1 cellular context compared by ENCODE assay signal in the genomic region with DNA sequence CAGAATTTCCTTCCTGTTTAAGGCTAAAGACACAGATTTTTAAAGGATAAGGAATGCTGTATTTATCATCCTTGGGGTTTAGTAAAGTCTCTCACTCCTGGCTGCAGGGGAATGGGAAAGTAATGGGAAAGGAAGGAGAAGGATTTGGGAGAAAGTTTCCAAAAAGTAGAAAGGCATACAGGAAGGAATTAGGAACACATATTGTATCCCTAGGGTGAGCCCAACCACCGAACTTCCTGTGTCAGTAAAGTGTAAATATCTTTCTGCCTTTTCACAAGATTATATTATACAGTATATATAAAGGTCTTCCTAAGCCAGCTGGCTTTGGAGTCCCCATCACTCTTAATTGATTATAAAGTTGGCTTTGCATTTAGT.
TF ChIP-seq lines count a peak whose summit lies in the region.

No MANE protein-coding gene starts in this region.

TF ChIP-seq in HepG2, 621 proteins besides CTCF, POLR2A, EP300 and RAD21:
- TF ChIP-seq NKX3-1 (CRISPR knock-in tag; IDR thresholded peaks at IDR 0.05) (no peak), BRCA1 (CRISPR knock-in tag; IDR thresholded peaks at IDR 0.05) (no peak), HDAC2 (CRISPR knock-in tag; IDR thresholded peaks at IDR 0.05) (no peak), HOXA9 (CRISPR knock-in tag; IDR thresholded peaks at IDR 0.05; ENCODE audit: borderline replicate concordance) (no peak), HIC2 (CRISPR knock-in tag; IDR thresholded peaks at IDR 0.05; ENCODE audit: low read depth) (no peak), MLXIP (CRISPR knock-in tag; IDR thresholded peaks at IDR 0.05; ENCODE audit: borderline replicate concordance) (no peak), SOX6 (IDR thresholded peaks at IDR 0.05) (no peak), SOX6 (CRISPR knock-in tag; IDR thresholded peaks at IDR 0.05) (no peak), TRIM24 (CRISPR knock-in tag; IDR thresholded peaks at IDR 0.05) (no peak), ZBTB20 (CRISPR knock-in tag; IDR thresholded peaks at IDR 0.05; ENCODE audit: borderline replicate concordance, low read depth) (no peak), MIER3 (CRISPR knock-in tag; IDR thresholded peaks at IDR 0.05; ENCODE audit: borderline replicate concordance) (no peak), DPF2 (CRISPR knock-in tag; IDR thresholded peaks at IDR 0.05; ENCODE audit: borderline replicate concordance, low read depth) (0 out of 2 replicates have a peak, but pooled peaks have one; percentile 1), ZNF331 (CRISPR knock-in tag; IDR thresholded peaks at IDR 0.05) (0 out of 2 replicates have a peak, but pooled peaks have one; percentile 5), PHF21A (CRISPR knock-in tag; IDR thresholded peaks at IDR 0.05) (peak; percentile 6; the same call in 1 of the 2 replicates), NFYB (CRISPR knock-in tag; IDR thresholded peaks at IDR 0.05) (no peak), ZNF3 (CRISPR knock-in tag; IDR thresholded peaks at IDR 0.05) (no peak), ADNP (CRISPR knock-in tag; IDR thresholded peaks at IDR 0.05) (no peak), ZNF337 (CRISPR knock-in tag; IDR thresholded peaks at IDR 0.05; ENCODE audit: borderline replicate concordance, low read depth) (no peak), ZBTB49 (CRISPR knock-in tag; IDR thresholded peaks at IDR 0.05; ENCODE audit: borderline replicate concordance) (no peak), ZNF619 (CRISPR knock-in tag; IDR thresholded peaks at IDR 0.05) (no peak), ZMYM3 (CRISPR knock-in tag; IDR thresholded peaks at IDR 0.05) (no peak), NFIC (IDR thresholded peaks at IDR 0.05; ENCODE audit: low read length) (no peak), ZNF816 (CRISPR knock-in tag; IDR thresholded peaks at IDR 0.05; ENCODE audit: borderline replicate concordance) (0 out of 2 replicates have a peak, but pooled peaks have one; percentile 18), MLX (CRISPR knock-in tag; IDR thresholded peaks at IDR 0.05) (no peak), IKZF4 (CRISPR knock-in tag; IDR thresholded peaks at IDR 0.05; ENCODE audit: borderline replicate concordance, low read depth, not compliant biosample characterization) (no peak), ZNF790 (CRISPR knock-in tag; IDR thresholded peaks at IDR 0.05; ENCODE audit: borderline replicate concordance) (no peak), ZNF543 (CRISPR knock-in tag; IDR thresholded peaks at IDR 0.05) (no peak), ZNF138 (CRISPR knock-in tag; IDR thresholded peaks at IDR 0.05; ENCODE audit: low read depth) (no peak), PRDM4 (CRISPR knock-in tag; IDR thresholded peaks at IDR 0.05; ENCODE audit: borderline replicate concordance) (no peak), SIX4 (CRISPR knock-in tag; IDR thresholded peaks at IDR 0.05) (no peak)
- TF ChIP-seq, protein P1, sequence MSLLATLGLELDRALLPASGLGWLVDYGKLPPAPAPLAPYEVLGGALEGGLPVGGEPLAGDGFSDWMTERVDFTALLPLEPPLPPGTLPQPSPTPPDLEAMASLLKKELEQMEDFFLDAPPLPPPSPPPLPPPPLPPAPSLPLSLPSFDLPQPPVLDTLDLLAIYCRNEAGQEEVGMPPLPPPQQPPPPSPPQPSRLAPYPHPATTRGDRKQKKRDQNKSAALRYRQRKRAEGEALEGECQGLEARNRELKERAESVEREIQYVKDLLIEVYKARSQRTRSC (CRISPR knock-in tag; IDR thresholded peaks at IDR 0.05; ENCODE audit: low read depth): no peak
